In the genomic region with DNA sequence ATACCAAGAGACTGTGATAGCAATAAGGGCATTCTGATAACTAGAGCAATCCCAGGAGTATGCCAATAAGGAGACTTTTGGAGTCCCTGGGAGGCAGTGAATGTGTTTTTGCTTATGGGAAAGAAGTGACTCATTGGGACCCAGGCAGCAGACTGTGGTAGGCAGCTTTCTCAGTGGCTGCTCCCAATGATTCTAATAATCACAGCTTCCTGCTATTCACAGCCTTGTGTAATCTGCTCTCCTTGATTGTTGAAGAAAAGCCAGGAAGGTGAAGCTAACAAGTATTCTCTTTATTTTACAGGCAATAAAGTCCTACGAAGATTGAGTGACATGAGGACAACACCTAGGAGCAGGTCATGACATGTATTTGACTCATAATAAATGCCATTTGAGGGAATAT, we compare ENCODE assay signal across 16 cellular contexts.
DNase-seq lines count a peak whose midpoint lies in the region; ATAC-seq and TF ChIP-seq lines count a peak whose summit lies in the region.
"Had no signal": no experiment of that assay in that cellular context is flagged by ENCODE, and none has a peak within 500 bp of the region (broad histone marks: within the 10 kb centered on the region; RNA-seq: fewer than 3 reads in every experiment).

No MANE protein-coding gene starts in this region.

- peak overlapping the region in 1 of 2 experiments; percentile 39 for H3K18ac ChIP-seq in mesenchymal stem cell (ENCODE audit: low read depth in 1 of 2, low read length in 2 of 2)

- WGBS in mesenchymal stem cell: 100% methylated on average over 1 of the region's 1 CpG

- TF ChIP-seq CTCF in epithelial cell of proximal tubule (conservative IDR thresholded peaks at IDR 0.05; ENCODE audit: low read depth, low read length): no peak

- DNase-seq in ELR (ENCODE audit: low read depth): peak; percentile 55
- peak; percentile 46 for DNase-seq in RPMI7951 (ENCODE audit: low read depth)
- peak; percentile 71 for DNase-seq in epithelial cell of proximal tubule (ENCODE audit: low read depth)
- DNase-seq in mesenchymal stem cell: peak; percentile 33
- DNase-seq in SW480 (ENCODE audit: low spot score): no peak
- DNase-seq in G401 (ENCODE audit: low spot score): no peak
- DNase-seq in germinal center (ENCODE audit: low spot score): no peak
- DNase-seq: activated CD8-positive, alpha-beta T cell treated with anti-CD3 and anti-CD28 coated beads, Interleukin-2, amount 10 ng/mL, durations not matched to agents 7 days and 5 days; CD4-positive, alpha-beta memory T cell; effector memory CD4-positive, alpha-beta T cell; left ventricle myocardium superior; naive thymus-derived CD8-positive, alpha-beta T cell; NCI-H2171 treated with DMSO at 0.1 percent for 48 hours; retina; stimulated activated CD4-positive, alpha-beta T cell treated with anti-CD3 and anti-CD28 coated beads, Interleukin-1b, Interleukin-23, amount 100 ng/mL, for 48 hours had no signal

- no peak overlapping the region for H4K8ac ChIP-seq in mesenchymal stem cell (ENCODE audit: low read length)

- no peak overlapping the region for H3K4me2 ChIP-seq in mesenchymal stem cell (ENCODE audit: low read length, poor library complexity, severe bottlenecking)

- no peak overlapping the region for H3K4ac ChIP-seq in mesenchymal stem cell (ENCODE audit: low read depth in 1 of 2, low read length in 2 of 2)

- no peak overlapping the region for H2AK5ac ChIP-seq in mesenchymal stem cell (ENCODE audit: low read length, severe bottlenecking)

- in situ Hi-C loops in G401 (cut with HindIII; ENCODE audit: low sequenced_read_pairs): no loop called here

- no peak overlapping the region for H2AFZ ChIP-seq in mesenchymal stem cell (ENCODE audit: low read depth, low read length)

- H3K36me3 ChIP-seq in mesenchymal stem cell (ENCODE audit: control insufficient read depth in 1 of 2, insufficient read depth in 2 of 2, low read depth in 1 of 2, low read length in 2 of 2): peaks cover 2 to 95% of the 10 kb centered on the region in 2 experiments

- H3K9me3 ChIP-seq in mesenchymal stem cell (ENCODE audit: control insufficient read depth, low read length): no peaks in the 10 kb centered on the region

- no peak overlapping the region for H3K9ac ChIP-seq in mesenchymal stem cell (ENCODE audit: low read length)

- peak overlapping the region in 1 of 2 experiments; percentile 37 for H2BK12ac ChIP-seq in mesenchymal stem cell (ENCODE audit: low read length in 2 of 2)

- no peaks in the 10 kb centered on the region for H3K27me3 ChIP-seq in mesenchymal stem cell (ENCODE audit: control insufficient read depth in 1 of 2, insufficient read depth in 1 of 2, low read length in 2 of 2)

- H3K27ac ChIP-seq in mesenchymal stem cell (ENCODE audit: low read length, poor library complexity, severe bottlenecking): no peak overlapping the region

- no peak overlapping the region for H2BK5ac ChIP-seq in mesenchymal stem cell (ENCODE audit: low read depth, low read length, poor library complexity, severe bottlenecking)

- H3K23ac ChIP-seq in mesenchymal stem cell (ENCODE audit: low read length in 2 of 2): no peak overlapping the region

- no peak overlapping the region for H2BK120ac ChIP-seq in mesenchymal stem cell (ENCODE audit: low read depth, low read length)

- H3K4me3 ChIP-seq in epithelial cell of proximal tubule (ENCODE audit: low read depth, low read length) (no peak overlapping the region), mesenchymal stem cell (ENCODE audit: insufficient read depth in 1 of 2, low read depth in 1 of 2, low read length in 2 of 2) (no peak overlapping the region)

- H2BK15ac ChIP-seq in mesenchymal stem cell (ENCODE audit: low read depth, poor library complexity, severe bottlenecking): no peak overlapping the region

- no peak overlapping the region for H3K14ac ChIP-seq in mesenchymal stem cell (ENCODE audit: low read length in 2 of 2)

- ATAC-seq in HG02571 (IDR thresholded peaks at IDR 0.05; ENCODE audit: unreplicated experiment): no peak
- ATAC-seq: activated CD8-positive, alpha-beta T cell treated with anti-CD3 and anti-CD28 coated beads, Interleukin-2, amount 10 ng/mL, durations not matched to agents 7 days and 5 days; left ventricle myocardium superior; naive thymus-derived CD8-positive, alpha-beta T cell had no signal

- H3K4me1 ChIP-seq in mesenchymal stem cell (ENCODE audit: control insufficient read depth, insufficient read depth, low read depth, low read length): peaks cover 2% of the 10 kb centered on the region

- peaks cover 2% of the 10 kb centered on the region for H3K79me1 ChIP-seq in mesenchymal stem cell (replicated peaks; ENCODE audit: low read length, poor library complexity, severe bottlenecking)

- H4K91ac ChIP-seq in mesenchymal stem cell (ENCODE audit: low read length): no peak overlapping the region

Comparison
In these comparisons a context has a peak if more than half of its experiments do, and no peak if none do; other contexts are left out.
1. DNase-seq: peak in ELR (single experiment), RPMI7951 (single experiment), epithelial cell of proximal tubule (single experiment) and mesenchymal stem cell (single experiment); none in SW480 (single experiment), G401 (single experiment) and germinal center (single experiment).